In the genomic region with DNA sequence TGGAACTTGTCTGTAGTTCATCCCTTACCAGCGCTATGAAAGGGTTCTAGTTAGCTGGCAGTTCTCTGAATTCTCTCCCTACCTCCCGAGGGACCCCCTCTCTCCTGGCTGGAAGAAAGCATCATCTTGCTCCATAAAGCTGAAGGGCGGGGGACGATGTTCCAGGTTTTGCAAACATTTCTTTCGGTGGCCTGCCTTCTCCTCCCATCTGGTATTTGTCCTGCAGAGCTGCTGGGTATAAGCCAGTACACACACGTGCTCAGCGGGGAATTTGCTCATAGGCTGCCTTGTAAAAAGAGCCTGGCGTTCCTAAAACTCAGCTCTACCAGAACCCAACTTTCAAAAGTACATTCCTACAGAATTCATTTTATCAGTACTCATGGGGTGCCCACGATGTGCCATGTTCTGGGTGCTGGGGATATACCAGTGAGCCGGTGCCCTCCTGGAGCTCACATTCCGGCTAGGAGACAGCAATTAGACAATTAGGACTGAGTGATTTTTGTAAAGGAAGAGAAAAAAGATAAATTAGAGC, we compare ENCODE assay signal across 8 cellular contexts. TPM values are rescaled to one million over a fixed set of nuclear protein-coding genes. Genes with fewer than 3 reads are reported as not detected.
DNase-seq lines count a peak whose midpoint lies in the region; ATAC-seq lines count a peak whose summit lies in the region.

No MANE protein-coding gene starts in this region.

- intact Hi-C loops in left colon (cut with DNase I, micrococcal nuclease) = no loop called here

- H3K4me3 Mint-ChIP-seq in stimulated activated naive CD8-positive, alpha-beta T cell treated with anti-CD3 and anti-CD28 coated beads, Interleukin-15, amount 100 ng/mL, for 72 hours = peak overlapping the region; percentile 84 to 95

- no peaks in the 10 kb centered on the region for H3K9me3 Mint-ChIP-seq in stimulated activated naive CD8-positive, alpha-beta T cell treated with anti-CD3 and anti-CD28 coated beads, Interleukin-15, amount 100 ng/mL, for 72 hours

- peak; percentile 46 for DNase-seq in NCI-H1436 (lab: John Stamatoyannopoulos, UW)
- DNase-seq in NCI-H1436 treated with DMSO at 0.1 percent for 48 hours (lab: John Stamatoyannopoulos, UW) = no peak
- peak; percentile 52 for DNase-seq in NCI-H774 (lab: John Stamatoyannopoulos, UW)
- peak; percentile 73 to 76 for DNase-seq in cerebellar nuclear complex (lab: John Stamatoyannopoulos, UW)
- DNase-seq in left colon = peak; percentile 67 to 80
- no peak for DNase-seq in stimulated activated naive CD8-positive, alpha-beta T cell treated with anti-CD3 and anti-CD28 coated beads, Interleukin-15, amount 100 ng/mL, for 72 hours
- no peak for DNase-seq in activated effector memory CD4-positive, alpha-beta T cell treated with anti-CD3 and anti-CD28 coated beads, Interleukin-2, amount 50 U/mL, for 16 hours

- peak overlapping the region; percentile 97 to 98 for H3K27ac Mint-ChIP-seq in stimulated activated naive CD8-positive, alpha-beta T cell treated with anti-CD3 and anti-CD28 coated beads, Interleukin-15, amount 100 ng/mL, for 72 hours

- ATAC-seq in left colon (peak; percentile 64), GM21360 (IDR thresholded peaks at IDR 0.05; ENCODE audit: unreplicated experiment) (no peak)
- no peak for ATAC-seq in stimulated activated naive CD8-positive, alpha-beta T cell treated with anti-CD3 and anti-CD28 coated beads, Interleukin-15, amount 100 ng/mL, for 72 hours

- peaks cover 35% of the 10 kb centered on the region for H3K4me1 Mint-ChIP-seq in stimulated activated naive CD8-positive, alpha-beta T cell treated with anti-CD3 and anti-CD28 coated beads, Interleukin-15, amount 100 ng/mL, for 72 hours

- no peaks in the 10 kb centered on the region for H3K27me3 Mint-ChIP-seq in stimulated activated naive CD8-positive, alpha-beta T cell treated with anti-CD3 and anti-CD28 coated beads, Interleukin-15, amount 100 ng/mL, for 72 hours

RNA-seq across cellular contexts. Expression of a gene that starts 0.6 kb away (rescaled TPM):
- 10 to 100 TPM; 23.6 to 30.4 TPM for total RNA-seq in left colon

RNA-seq across cellular contexts. Expression of a gene that starts 24.4 kb away (rescaled TPM):
- 1 to 10 TPM; 3.1 to 3.2 TPM for total RNA-seq in left colon

RNA-seq across cellular contexts. Expression of a gene that starts 34.9 kb away (rescaled TPM):
- total RNA-seq in left colon = 100 to 1,000 TPM; 310 to 381 TPM

RNA-seq across cellular contexts. Expression of a gene that starts 35.2 kb away (rescaled TPM):
- 10 to 100 TPM; 16.7 to 19.7 TPM for total RNA-seq in left colon

RNA-seq across cellular contexts. Expression of a gene that starts 39.3 kb away (rescaled TPM):
- 10 to 100 TPM; 55.4 to 69.3 TPM for total RNA-seq in left colon

Comparison
In these comparisons a context has a peak if more than half of its experiments do, and no peak if none do; other contexts are left out.
1. DNase-seq: peak in NCI-H1436 (single experiment), NCI-H774 (single experiment), cerebellar nuclear complex (2 of 2) and left colon (2 of 2); none in NCI-H1436 treated with DMSO at 0.1 percent for 48 hours (single experiment), stimulated activated naive CD8-positive, alpha-beta T cell treated with anti-CD3 and anti-CD28 coated beads, Interleukin-15, amount 100 ng/mL, for 72 hours (0 of 2) and activated effector memory CD4-positive, alpha-beta T cell treated with anti-CD3 and anti-CD28 coated beads, Interleukin-2, amount 50 U/mL, for 16 hours (single experiment).